19 cellular contexts compared by ENCODE assay signal in genomic region chr12:124338448-124338847, GRCh38. TPM values are rescaled to one million over a fixed set of nuclear protein-coding genes. Genes with fewer than 3 reads are reported as not detected.
"Had no signal": no experiment of that assay in that cellular context is flagged by ENCODE, and none has a peak within 500 bp of the region (broad histone marks: within the 10 kb centered on the region; RNA-seq: fewer than 3 reads in every experiment).

No MANE protein-coding gene starts in this region.

- H3K9me3 Mint-ChIP-seq: activated CD4-positive, alpha-beta memory T cell treated with anti-CD3 and anti-CD28 coated beads for 36 hours; activated naive CD8-positive, alpha-beta T cell treated with anti-CD3 and anti-CD28 coated beads for 36 hours; activated T-cell treated with anti-CD3 and anti-CD28 coated beads, Interleukin-2, amount 50 U/mL, for 4 hours; natural killer cell treated with Interleukin-12 subunit alpha and Interleukin-12 subunit beta and Interleukin-15 and Interleukin-18, amount 100 ng/mL, for 72 hours; stimulated activated naive CD8-positive, alpha-beta T cell treated with anti-CD3 and anti-CD28 coated beads, Interleukin-15, Interleukin-2, amounts not matched to agents 100 ng/mL and 50 ng/mL, for 24 hours had no signal

- H3K4me3 Mint-ChIP-seq: activated CD4-positive, alpha-beta memory T cell treated with anti-CD3 and anti-CD28 coated beads for 36 hours; activated CD4-positive, alpha-beta T cell treated with anti-CD3 and anti-CD28 coated beads for 36 hours; activated naive CD8-positive, alpha-beta T cell treated with anti-CD3 and anti-CD28 coated beads for 36 hours; activated T-cell treated with anti-CD3 and anti-CD28 coated beads, Interleukin-2, amount 50 U/mL, for 4 hours; natural killer cell treated with Interleukin-12 subunit alpha and Interleukin-12 subunit beta and Interleukin-15 and Interleukin-18, amount 100 ng/mL, for 72 hours; stimulated activated naive CD8-positive, alpha-beta T cell treated with anti-CD3 and anti-CD28 coated beads, Interleukin-15, Interleukin-2, amounts not matched to agents 100 ng/mL and 50 ng/mL, for 24 hours had no signal

- H3K27ac Mint-ChIP-seq: activated CD4-positive, alpha-beta memory T cell treated with anti-CD3 and anti-CD28 coated beads for 36 hours; activated CD4-positive, alpha-beta T cell treated with anti-CD3 and anti-CD28 coated beads for 36 hours; activated naive CD8-positive, alpha-beta T cell treated with anti-CD3 and anti-CD28 coated beads for 36 hours; natural killer cell treated with Interleukin-12 subunit alpha and Interleukin-12 subunit beta and Interleukin-15 and Interleukin-18, amount 100 ng/mL, for 72 hours; stimulated activated naive CD8-positive, alpha-beta T cell treated with anti-CD3 and anti-CD28 coated beads, Interleukin-15, Interleukin-2, amounts not matched to agents 100 ng/mL and 50 ng/mL, for 24 hours had no signal

- H3K4me1 Mint-ChIP-seq: activated CD4-positive, alpha-beta T cell treated with anti-CD3 and anti-CD28 coated beads for 36 hours; activated naive CD8-positive, alpha-beta T cell treated with anti-CD3 and anti-CD28 coated beads for 36 hours had no signal

- H3K9me3 ChIP-seq: esophagus muscularis mucosa, transverse colon, vagina had no signal

- H3K36me3 Mint-ChIP-seq: natural killer cell treated with Interleukin-12 subunit alpha and Interleukin-12 subunit beta and Interleukin-15 and Interleukin-18, amount 100 ng/mL, for 72 hours had no signal

- H3K4me3 ChIP-seq: esophagus muscularis mucosa, lung, transverse colon, vagina had no signal

- H3K27me3 Mint-ChIP-seq: activated CD4-positive, alpha-beta memory T cell treated with anti-CD3 and anti-CD28 coated beads for 36 hours; activated CD4-positive, alpha-beta T cell treated with anti-CD3 and anti-CD28 coated beads for 36 hours; activated naive CD8-positive, alpha-beta T cell treated with anti-CD3 and anti-CD28 coated beads for 36 hours; natural killer cell treated with Interleukin-12 subunit alpha and Interleukin-12 subunit beta and Interleukin-15 and Interleukin-18, amount 100 ng/mL, for 72 hours; stimulated activated naive CD8-positive, alpha-beta T cell treated with anti-CD3 and anti-CD28 coated beads, Interleukin-15, Interleukin-2, amounts not matched to agents 100 ng/mL and 50 ng/mL, for 24 hours had no signal

- H3K4me1 ChIP-seq: esophagus muscularis mucosa, transverse colon, vagina had no signal

- H3K27me3 ChIP-seq: esophagus muscularis mucosa, transverse colon, vagina had no signal

- H3K27ac ChIP-seq: esophagus muscularis mucosa, transverse colon, vagina had no signal

- DNase-seq: activated CD4-positive, alpha-beta memory T cell treated with anti-CD3 and anti-CD28 coated beads for 36 hours; activated CD4-positive, alpha-beta T cell treated with anti-CD3 and anti-CD28 coated beads for 36 hours; activated gamma-delta T cell treated with Interleukin-2 at 50 U/mL for 16 hours; activated naive CD8-positive, alpha-beta T cell treated with anti-CD3 and anti-CD28 coated beads for 36 hours; activated T-cell treated with anti-CD3 and anti-CD28 coated beads, Interleukin-2, amount 50 U/mL, for 4 hours; amniotic stem cell; effector CD4-positive, alpha-beta T cell; hippocampal formation; islet precursor cell; left colon; posterior cingulate gyrus; stimulated activated CD8-positive, alpha-beta memory T cell treated with anti-CD3 and anti-CD28 coated beads, Interleukin-4, amount 100 ng/mL, for 48 hours; transverse colon had no signal

- ATAC-seq: activated CD4-positive, alpha-beta T cell treated with anti-CD3 and anti-CD28 coated beads for 36 hours; activated T-cell treated with anti-CD3 and anti-CD28 coated beads, Interleukin-2, amount 50 U/mL, for 4 hours; left colon; natural killer cell treated with Interleukin-12 subunit alpha and Interleukin-12 subunit beta and Interleukin-15 and Interleukin-18, amount 100 ng/mL, for 72 hours had no signal

RNA-seq across cellular contexts. Expression of gene RFLNA, which starts 43.6 kb away (rescaled TPM):
- total RNA-seq: activated CD4-positive, alpha-beta memory T cell treated with anti-CD3 and anti-CD28 coated beads for 36 hours; activated CD4-positive, alpha-beta T cell treated with anti-CD3 and anti-CD28 coated beads for 36 hours; activated naive CD8-positive, alpha-beta T cell treated with anti-CD3 and anti-CD28 coated beads for 36 hours; activated T-cell treated with anti-CD3 and anti-CD28 coated beads, Interleukin-2, amount 50 U/mL, for 4 hours; natural killer cell treated with Interleukin-12 subunit alpha and Interleukin-12 subunit beta and Interleukin-15 and Interleukin-18, amount 100 ng/mL, for 72 hours; T-helper 2 cell treated with Interferon-gamma antibody and Interleukin-4, amounts not matched to agents 100 ng/mL and 5 ng/mL, for 36 hours had no signal
